ENCODE assay signal across 8 cellular contexts in genomic region chr5:134510970-134511795, GRCh38. TPM values are rescaled to one million over a fixed set of nuclear protein-coding genes. Genes with fewer than 3 reads are reported as not detected.
DNase-seq lines count a peak whose midpoint lies in the region; ATAC-seq and TF ChIP-seq lines count a peak whose summit lies in the region.

No MANE protein-coding gene starts in this region.

- peaks cover 45% of the 10 kb centered on the region for H3K4me1 ChIP-seq in adipocyte (ENCODE audit: control insufficient read depth, insufficient read depth, low read length)
- H3K4me1 ChIP-seq in lung (ENCODE audit: control insufficient read depth in 2 of 2, insufficient read depth in 2 of 2, low read length in 2 of 2) = peaks cover 0 to 26% of the 10 kb centered on the region in 2 donors
- H3K4me1 ChIP-seq in testis = peaks cover 31% of the 10 kb centered on the region
- peaks cover 5% of the 10 kb centered on the region for H3K4me1 ChIP-seq in BE2C

- TF ChIP-seq POLR2A in testis (IDR thresholded peaks at IDR 0.05) = no peak

- TF ChIP-seq CTCF in lung (IDR thresholded peaks at IDR 0.05; ENCODE audit: control extremely low read depth, extremely low read depth) (no peak), testis (IDR thresholded peaks at IDR 0.05) (no peak), BE2C (IDR thresholded peaks at IDR 0.05; ENCODE audit: low read depth, low read length) (no peak)

- peak overlapping the region; percentile 21 for H3K9ac ChIP-seq in adipocyte (ENCODE audit: low read length)

- H3K36me3 ChIP-seq in adipocyte (ENCODE audit: control insufficient read depth, insufficient read depth, low read length, severe bottlenecking) = no peaks in the 10 kb centered on the region
- H3K36me3 ChIP-seq in lung (ENCODE audit: control insufficient read depth in 2 of 2, insufficient read depth in 2 of 2, low read length in 2 of 2) = no peaks in the 10 kb centered on the region
- no peaks in the 10 kb centered on the region for H3K36me3 ChIP-seq in testis (ENCODE audit: low read depth, missing control alignments)
- H3K36me3 ChIP-seq in BE2C = no peaks in the 10 kb centered on the region

- WGBS in lung, 2 donors = 65 to 81% methylated on average over 9 of the region's 9 CpGs
- 45 to 63% methylated on average over 8 to 9 of the region's 9 CpGs for WGBS in testis, 2 donors

- H3K4me3 ChIP-seq in adipocyte (ENCODE audit: low read length) = no peak overlapping the region
- no peak overlapping the region for H3K4me3 ChIP-seq in lung
- no peak overlapping the region for H3K4me3 ChIP-seq in testis
- H3K4me3 ChIP-seq in BE2C (ENCODE audit: low read depth, low read length) = no peak overlapping the region

- no peaks in the 10 kb centered on the region for H3K9me3 ChIP-seq in adipocyte (ENCODE audit: control insufficient read depth, low read length)
- H3K9me3 ChIP-seq in lung (ENCODE audit: control insufficient read depth in 2 of 2, insufficient read depth in 1 of 2, low read length in 1 of 2) = no peaks in the 10 kb centered on the region
- no peaks in the 10 kb centered on the region for H3K9me3 ChIP-seq in testis
- H3K9me3 ChIP-seq in BE2C = no peaks in the 10 kb centered on the region

- H3K27me3 ChIP-seq in adipocyte (replicated peaks; ENCODE audit: control insufficient read depth, insufficient read depth, low read length) (no peaks in the 10 kb centered on the region), lung (ENCODE audit: control insufficient read depth, insufficient read depth) (no peaks in the 10 kb centered on the region), testis (no peaks in the 10 kb centered on the region), BE2C (no peaks in the 10 kb centered on the region)

- H3K27ac ChIP-seq in lung (ENCODE audit: low read depth in 1 of 2, low read length in 1 of 2) = peak overlapping the region in 1 of 2 donors; percentile 66
- peak overlapping the region; percentile 14 to 63 for H3K27ac ChIP-seq in testis

- peak; percentile 72 to 73 for ATAC-seq in activated CD4-positive, CD25-positive, alpha-beta regulatory T cell treated with anti-CD3 and anti-CD28 coated beads, Interleukin-2, amount 50 U/mL, for 24 hours
- ATAC-seq in lung (ENCODE audit: insufficient read depth, low FRiP score) = peak; percentile 30
- no peak for ATAC-seq in HG03139 (IDR thresholded peaks at IDR 0.05; ENCODE audit: unreplicated experiment)

- no peak for DNase-seq in activated CD4-positive, CD25-positive, alpha-beta regulatory T cell treated with anti-CD3 and anti-CD28 coated beads, Interleukin-2, amount 50 U/mL, for 72 hours
- DNase-seq in adipocyte (ENCODE audit: low read depth) = peak; percentile 6
- no peak for DNase-seq in lung (ENCODE audit: low spot score)
- DNase-seq in testis = no peak
- no peak for DNase-seq in D341Med (ENCODE audit: low spot score)
- no peak for DNase-seq in BE2C

- intact Hi-C loops in testis (cut with DNase I; ENCODE audit: low total_unique reads) = no loop called here

RNA-seq across cellular contexts. Expression of gene JADE2, which starts 14.3 kb away (rescaled TPM):
- total RNA-seq in lung (10 to 100 TPM; 24.4 to 53.5 TPM), testis (10 to 100 TPM; 54.5 to 67.2 TPM)
- polyA plus RNA-seq in lung (10 to 100 TPM; 12.4 to 16.3 TPM), testis (ENCODE audit: insufficient read depth, low read depth, low replicate concordance) (26.0 TPM)
- 14.7 TPM for polyA plus RNA-seq in BE2C (2012; ENCODE audit: insufficient read depth, insufficient read length, low read depth)
